26 cellular contexts compared by ENCODE assay signal in genomic region chr10:13727574-13727973, GRCh38.
"Had no signal": no experiment of that assay in that cellular context is flagged by ENCODE, and none has a peak within 500 bp of the region (broad histone marks: within the 10 kb centered on the region; RNA-seq: fewer than 3 reads in every experiment).

No MANE protein-coding gene starts in this region.

- H2AFZ ChIP-seq: parathyroid adenoma had no signal

- H3K36me3 Mint-ChIP-seq: naive B cell; natural killer cell; stimulated activated naive B cell treated with anti-CD40 and anti-IgM and Interleukin-4, amounts not matched to agents 10 μg/mL and 1 μg/mL and 100 μg/mL, for 72 hours had no signal

- DNase-seq: hippocampal formation; kidney glomerular epithelial cell; left colon; left ventricle myocardium inferior; mesendoderm; naive B cell; natural killer cell; nucleus accumbens; psoas muscle; right lobe of liver; stimulated activated CD4-positive, alpha-beta T cell treated with anti-CD3 and anti-CD28 coated beads, Interleukin-12 subunit alpha, Interleukin-12 subunit beta, amount 100 ng/mL, for 4 hours; stimulated activated CD4-positive, alpha-beta T cell treated with anti-CD3 and anti-CD28 coated beads, Interleukin-15, amount 100 ng/mL, for 24 hours; stimulated activated CD4-positive, alpha-beta T cell treated with anti-CD3 and anti-CD28 coated beads, Interleukin-2, amount 100 ng/mL, for 24 hours; stimulated activated CD4-positive, alpha-beta T cell treated with anti-CD3 and anti-CD28 coated beads, Interleukin-4, amount 100 ng/mL, for 1 hour; stimulated activated naive B cell treated with anti-CD40 and anti-IgM and Interleukin-4, amounts not matched to agents 10 μg/mL and 1 μg/mL and 100 μg/mL, for 72 hours; stimulated activated naive CD8-positive, alpha-beta T cell treated with anti-CD3 and anti-CD28 coated beads, Interleukin-15, Interleukin-2, amounts not matched to agents 100 U/mL and 50 U/mL, for 24 hours; stomach; tibial artery; uterus had no signal

- H3K4me1 ChIP-seq: parathyroid adenoma, psoas muscle, right lobe of liver, stomach, uterus had no signal

- H3K27me3 Mint-ChIP-seq: stimulated activated naive B cell treated with anti-CD40 and anti-IgM and Interleukin-4, amounts not matched to agents 10 μg/mL and 1 μg/mL and 100 μg/mL, for 72 hours; type B pancreatic cell had no signal

- H3K36me3 ChIP-seq: right lobe of liver, uterus had no signal

- H3K4me1 Mint-ChIP-seq: naive B cell; natural killer cell; stimulated activated naive B cell treated with anti-CD40 and anti-IgM and Interleukin-4, amounts not matched to agents 10 μg/mL and 1 μg/mL and 100 μg/mL, for 72 hours had no signal

- FAIRE-seq: keratinocyte had no signal

- H3K4me3 Mint-ChIP-seq: mesothelial cell of epicardium; naive B cell; natural killer cell; stimulated activated naive B cell treated with anti-CD40 and anti-IgM and Interleukin-4, amounts not matched to agents 10 μg/mL and 1 μg/mL and 100 μg/mL, for 72 hours; type B pancreatic cell had no signal

- H3K27me3 ChIP-seq: right lobe of liver, stomach, suprapubic skin, tibial artery, uterus had no signal

- H3K9ac ChIP-seq: parathyroid adenoma had no signal

- H3K79me2 ChIP-seq: parathyroid adenoma had no signal

- H3K4me3 ChIP-seq: left ventricle myocardium inferior, lung, psoas muscle, right lobe of liver, stomach, suprapubic skin, thoracic aorta, tibial artery, uterus had no signal

- H3K27ac Mint-ChIP-seq: mesothelial cell of epicardium; naive B cell; natural killer cell; stimulated activated naive B cell treated with anti-CD40 and anti-IgM and Interleukin-4, amounts not matched to agents 10 μg/mL and 1 μg/mL and 100 μg/mL, for 72 hours; type B pancreatic cell had no signal

- H3K9me3 ChIP-seq: left ventricle myocardium inferior, psoas muscle, right lobe of liver, stomach, suprapubic skin, thoracic aorta, tibial artery, uterus had no signal

- ATAC-seq: left colon; natural killer cell; psoas muscle; right lobe of liver; stimulated activated naive B cell treated with anti-CD40 and anti-IgM and Interleukin-4, amounts not matched to agents 10 μg/mL and 1 μg/mL and 100 μg/mL, for 72 hours; stimulated activated naive CD8-positive, alpha-beta T cell treated with anti-CD3 and anti-CD28 coated beads, Interleukin-15, Interleukin-2, amounts not matched to agents 100 U/mL and 50 U/mL, for 24 hours had no signal

- H3K9me3 Mint-ChIP-seq: mesothelial cell of epicardium; naive B cell; natural killer cell; stimulated activated naive B cell treated with anti-CD40 and anti-IgM and Interleukin-4, amounts not matched to agents 10 μg/mL and 1 μg/mL and 100 μg/mL, for 72 hours had no signal

- H3K27ac ChIP-seq: left ventricle myocardium inferior, parathyroid adenoma, psoas muscle, right lobe of liver, stomach, suprapubic skin, thoracic aorta, tibial artery, uterus had no signal
